12 cellular contexts compared by ENCODE assay signal in the genomic region with DNA sequence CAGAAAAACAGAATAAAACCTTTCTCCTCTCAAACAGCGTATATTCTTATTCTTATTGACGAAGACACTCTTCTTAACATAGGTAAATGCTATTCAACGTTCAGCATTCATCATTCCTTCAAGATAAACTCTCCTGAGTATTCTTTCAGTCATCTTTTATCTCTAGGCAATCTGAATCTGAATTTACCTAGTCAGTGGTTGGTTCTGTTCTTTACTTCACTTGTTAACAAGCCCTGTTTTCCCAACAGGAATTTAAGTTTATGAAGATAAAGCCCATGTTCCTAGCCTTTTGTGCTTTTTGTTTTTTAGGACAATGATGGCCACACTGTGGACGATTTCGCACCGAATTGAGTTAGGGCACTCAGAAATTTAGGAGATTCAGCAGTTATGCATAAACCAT. TPM values are rescaled to one million over a fixed set of nuclear protein-coding genes. Genes with fewer than 3 reads are reported as not detected.
A peak's percentile ranks its signal among the peaks of the same experiment; 100 is the strongest.
DNase-seq lines count a peak whose midpoint lies in the region; ATAC-seq, FAIRE-seq and TF ChIP-seq lines count a peak whose summit lies in the region.
"Had no signal": no experiment of that assay in that cellular context is flagged by ENCODE, and none has a peak within 500 bp of the region (broad histone marks: within the 10 kb centered on the region; RNA-seq: fewer than 3 reads in every experiment).

No MANE protein-coding gene starts in this region.

- RAD21 ChIA-PET in GM12878 (lab: Charles Lee; ENCODE audit: unreplicated experiment), result interaction anchor here (1.0 to 6.2 kb wide), 10 partner anchors 9 to 45 kb away, joined by 3 to 62 read pairs (median 10); partner anchors contain the start of gene WBP4

- no peak overlapping the region for H3K56ac ChIP-seq in mesendoderm (ENCODE audit: low read length)

- no peak overlapping the region for H2BK120ac ChIP-seq in mesendoderm (ENCODE audit: low read depth, low read length)

- H3K27ac Mint-ChIP-seq in activated CD4-positive, alpha-beta T cell treated with anti-CD3 and anti-CD28 coated beads for 36 hours, result peak overlapping the region; percentile 95
- peak overlapping the region; percentile 90 for H3K27ac Mint-ChIP-seq in progenitor cell of endocrine pancreas

- H4K8ac ChIP-seq in mesendoderm (ENCODE audit: low read depth, low read length), result no peak overlapping the region

- TF ChIP-seq EP300 in GM12878 (IDR thresholded peaks at IDR 0.05; ENCODE audit: borderline replicate concordance in 1 of 2, control insufficient read depth in 1 of 2, low read depth in 2 of 2, low read length in 2 of 2), result no peak

- peak overlapping the region; percentile 30 for H3K9ac ChIP-seq in Karpas-422 (ENCODE audit: low read length)
- peak overlapping the region; percentile 78 for H3K9ac ChIP-seq in GM12878 (ENCODE audit: control insufficient read depth, insufficient read depth, low read length)
- H3K9ac ChIP-seq in mesendoderm (ENCODE audit: low read length), result no peak overlapping the region
- H3K9ac ChIP-seq: parathyroid adenoma had no signal

- WGBS in GM12878 (ENCODE audit: insufficient coverage, insufficient replicate concordance, low lambda C conversion rate, missing lambda C conversion rate), result 19% methylated on average over 6 of the region's 6 CpGs
- no CpG with 5 or more reads among the region's 6 CpGs for WGBS in mesendoderm (ENCODE audit: extremely low coverage, insufficient coverage, low lambda C conversion rate)

- H4K20me1 ChIP-seq in Karpas-422 (ENCODE audit: insufficient read depth, low read depth, low read length) (no peaks in the 10 kb centered on the region), GM12878 (ENCODE audit: control insufficient read depth, insufficient read depth) (no peaks in the 10 kb centered on the region)

- CTCF ChIA-PET in activated CD4-positive, alpha-beta T cell treated with anti-CD3 and anti-CD28 coated beads for 36 hours (lab: Charles Lee), result interaction anchor here (0.7 to 5.6 kb wide), 3 partner anchors 38 to 94 kb away, joined by 3 to 32 read pairs (median 3); no protein-coding TSS in a partner anchor
- CTCF ChIA-PET in GM12878 (lab: Yijun Ruan, JAX), result interaction anchor here (1.4 to 10.8 kb wide), 6 partner anchors 30 to 44 kb away, joined by 4 to 129 read pairs (median 6); no protein-coding TSS in a partner anchor

- no peaks in the 10 kb centered on the region for H3K27me3 ChIP-seq in Karpas-422 (ENCODE audit: low read length)
- no peaks in the 10 kb centered on the region for H3K27me3 ChIP-seq in GM12878 (replicated peaks in 1 of 2; ENCODE audit: control insufficient read depth in 2 of 2, insufficient read depth in 2 of 2, low read length in 1 of 2)
- no peaks in the 10 kb centered on the region for H3K27me3 ChIP-seq in mesendoderm (ENCODE audit: insufficient read depth, low read length, poor library complexity)

- FAIRE-seq in GM12878 (lab: Jason Lieb, UNC), result no peak

- in situ Hi-C loops in GM12878 (cut with MboI), result no loop called here

- no peak for ATAC-seq in activated CD4-positive, alpha-beta T cell treated with anti-CD3 and anti-CD28 coated beads for 36 hours
- peak; percentile 0; the same call in 1 of the 3 replicates for ATAC-seq in GM12878

- H3K18ac ChIP-seq in mesendoderm (ENCODE audit: low read length), result no peak overlapping the region

- H3K4ac ChIP-seq in mesendoderm (ENCODE audit: low read depth, low read length), result no peak overlapping the region

- no peak overlapping the region for H4K5ac ChIP-seq in mesendoderm (ENCODE audit: low read length)

- H3K27ac ChIP-seq in Karpas-422 (ENCODE audit: low read length) (peak overlapping the region; percentile 38), GM12878 (ENCODE audit: control insufficient read depth, insufficient read depth) (peak overlapping the region; percentile 80), mesendoderm (ENCODE audit: low read depth, low read length) (no peak overlapping the region)
- H3K27ac ChIP-seq: parathyroid adenoma, WERI-Rb-1 had no signal

- H3K79me2 ChIP-seq in Karpas-422 (ENCODE audit: low read length) (peaks cover 80% of the 10 kb centered on the region), GM12878 (ENCODE audit: control insufficient read depth, insufficient read depth, low read length) (peaks cover 91% of the 10 kb centered on the region), mesendoderm (ENCODE audit: control insufficient read depth, insufficient read depth, low read length) (no peaks in the 10 kb centered on the region)

- SMC1A ChIA-PET in GM12878 (lab: Charles Lee; ENCODE audit: uncharacterized antibody, unreplicated experiment), result interaction anchor here (1.0 to 18.2 kb wide), 14 partner anchors 8 to 55 kb away, joined by 3 to 308 read pairs (median 16); no protein-coding TSS in a partner anchor

- H2AFZ ChIP-seq in Karpas-422 (ENCODE audit: low read length), result no peak overlapping the region
- H2AFZ ChIP-seq in GM12878 (ENCODE audit: control insufficient read depth, low read depth, low read length), result no peak overlapping the region
- H2AFZ ChIP-seq: parathyroid adenoma had no signal

- no peaks in the 10 kb centered on the region for H3K9me3 Mint-ChIP-seq in activated CD4-positive, alpha-beta T cell treated with anti-CD3 and anti-CD28 coated beads for 36 hours (ENCODE audit: low read depth)
- H3K9me3 Mint-ChIP-seq in progenitor cell of endocrine pancreas (ENCODE audit: low read depth), result no peaks in the 10 kb centered on the region

- no peak for TF ChIP-seq RAD21 in GM12878 (IDR thresholded peaks at IDR 0.05; ENCODE audit: insufficient read depth, low read depth, low read length)

- peak overlapping the region; percentile 88 for H3K4me3 Mint-ChIP-seq in activated CD4-positive, alpha-beta T cell treated with anti-CD3 and anti-CD28 coated beads for 36 hours
- H3K4me3 Mint-ChIP-seq in progenitor cell of endocrine pancreas (ENCODE audit: low read depth), result peak overlapping the region; percentile 58

- peaks cover 44% of the 10 kb centered on the region for H3K4me1 ChIP-seq in Karpas-422 (ENCODE audit: low read length)
- peaks cover 21% of the 10 kb centered on the region for H3K4me1 ChIP-seq in GM12878 (ENCODE audit: control insufficient read depth, insufficient read depth, low read length)
- H3K4me1 ChIP-seq in mesendoderm (ENCODE audit: control insufficient read depth, low read depth, low read length), result peaks cover 2% of the 10 kb centered on the region

- POLR2A ChIA-PET in activated CD4-positive, alpha-beta T cell treated with anti-CD3 and anti-CD28 coated beads for 36 hours (lab: Charles Lee), result no interaction called here
- POLR2A ChIA-PET in GM12878 (lab: Charles Lee), result interaction anchor here (0.6 to 4.9 kb wide), 8 partner anchors 10 to 44 kb away, joined by 3 to 45 read pairs (median 6); partner anchors contain the start of gene WBP4

- H2AK5ac ChIP-seq in mesendoderm (ENCODE audit: low read length), result no peak overlapping the region

- H3K79me1 ChIP-seq in mesendoderm (ENCODE audit: low read length), result no peaks in the 10 kb centered on the region

- peak overlapping the region; percentile 50 for H3K4me3 ChIP-seq in Karpas-422 (ENCODE audit: low read length)
- H3K4me3 ChIP-seq in GM12878, result peak overlapping the region; percentile 75
- H3K4me3 ChIP-seq in mesendoderm (ENCODE audit: low read length), result no peak overlapping the region

- BruUV-seq in GM12878 (replicated peaks; lab: Mats Ljungman, UMichigan), result TSS peak; percentile 5

- TF ChIP-seq POLR2A in GM12878 (IDR thresholded peaks at IDR 0.05; ENCODE audit: low read depth, low read length), result no peak

- H3K4me1 Mint-ChIP-seq in activated CD4-positive, alpha-beta T cell treated with anti-CD3 and anti-CD28 coated beads for 36 hours, result peaks cover 44% of the 10 kb centered on the region
- H3K4me1 Mint-ChIP-seq in progenitor cell of endocrine pancreas (ENCODE audit: low read depth), result peaks cover 51% of the 10 kb centered on the region

- no peaks in the 10 kb centered on the region for H3K27me3 Mint-ChIP-seq in activated CD4-positive, alpha-beta T cell treated with anti-CD3 and anti-CD28 coated beads for 36 hours
- H3K27me3 Mint-ChIP-seq in progenitor cell of endocrine pancreas, result no peaks in the 10 kb centered on the region

- H3K9me3 ChIP-seq in Karpas-422 (ENCODE audit: low read length) (no peaks in the 10 kb centered on the region), GM12878 (replicated peaks; ENCODE audit: control insufficient read depth, insufficient read depth, low read length) (no peaks in the 10 kb centered on the region)

- H3K9me2 ChIP-seq in Karpas-422 (replicated peaks; ENCODE audit: insufficient read depth, low read length), result no peaks in the 10 kb centered on the region

- intact Hi-C loops in activated CD4-positive, alpha-beta T cell treated with anti-CD3 and anti-CD28 coated beads for 36 hours (cut with DNase I, micrococcal nuclease), result loop anchor here (1.0 to 5.0 kb wide), 7 partner anchors 8 to 354 kb away; partner anchors contain the start of genes NAA16 (in 1 of the 2) and SLC25A15 (in 1 of the 2)
- intact Hi-C loops in GM12878 (cut with micrococcal nuclease; ENCODE audit: unreplicated experiment), result loop anchor here (5.0 kb wide), 1 partner anchor 36 kb away; no protein-coding TSS in a partner anchor

- H2BK5ac ChIP-seq in mesendoderm (ENCODE audit: low read length), result no peak overlapping the region

- H2BK15ac ChIP-seq in mesendoderm (replicated peaks; ENCODE audit: low read depth), result no peak overlapping the region

- H3K36me3 ChIP-seq in Karpas-422 (ENCODE audit: insufficient read depth, low read length), result peaks cover 34% of the 10 kb centered on the region
- peaks cover 0 to 5% of the 10 kb centered on the region in 2 experiments; a peak in 1 of 4 replicates for H3K36me3 ChIP-seq in GM12878 (ENCODE audit: control insufficient read depth in 2 of 2, insufficient read depth in 2 of 2, low read length in 1 of 2)
- H3K36me3 ChIP-seq in mesendoderm (ENCODE audit: control insufficient read depth, insufficient read depth, low read length), result no peaks in the 10 kb centered on the region
- H3K36me3 ChIP-seq: WERI-Rb-1 had no signal

- no peak for DNase-seq in activated CD4-positive, alpha-beta T cell treated with anti-CD3 and anti-CD28 coated beads for 36 hours
- no peak for DNase-seq in activated CD4-positive, alpha-beta T cell treated with anti-CD3 and anti-CD28 coated beads for 4 hours
- DNase-seq in Karpas-422 (no peak), GM12878 (ENCODE audit: low read depth, low spot score) (no peak), progenitor cell of endocrine pancreas (ENCODE audit: low spot score, unreplicated experiment) (no peak), NCI-H2196 (lab: John Stamatoyannopoulos, UW; ENCODE audit: unreplicated experiment) (no peak), mesendoderm (no peak)
- no peak for DNase-seq in stimulated activated CD4-positive, alpha-beta T cell treated with anti-CD3 and anti-CD28 coated beads, Interleukin-2, amount 100 ng/mL, for 24 hours
- DNase-seq: NCI-H446 treated with DMSO at 0.1 percent for 48 hours, SHP77 treated with DMSO at 0.1 percent for 48 hours, WERI-Rb-1 had no signal

- no peak overlapping the region for H3K23ac ChIP-seq in mesendoderm (ENCODE audit: low read length)

- TF ChIP-seq CTCF in GM12878 (IDR thresholded peaks at IDR 0.05 in 2 of 3, conservative IDR thresholded peaks at IDR 0.05 in 1 of 3; ENCODE audit: control insufficient read depth in 2 of 3, extremely low read depth in 1 of 3, insufficient read depth in 1 of 3, low read depth in 3 of 3, low read length in 3 of 3) (no peak), progenitor cell of endocrine pancreas (IDR thresholded peaks at IDR 0.05; ENCODE audit: unreplicated experiment) (no peak)

- H3K36me3 Mint-ChIP-seq in activated CD4-positive, alpha-beta T cell treated with anti-CD3 and anti-CD28 coated beads for 36 hours (ENCODE audit: low read depth), result peaks cover 42% of the 10 kb centered on the region
- H3K36me3 Mint-ChIP-seq in progenitor cell of endocrine pancreas (ENCODE audit: insufficient read depth), result peaks cover 7% of the 10 kb centered on the region

- H3K4me2 ChIP-seq in Karpas-422 (ENCODE audit: low read depth, low read length, poor library complexity, severe bottlenecking), result peak overlapping the region; percentile 67
- H3K4me2 ChIP-seq in GM12878 (ENCODE audit: control insufficient read depth, insufficient read depth), result peak overlapping the region; percentile 72
- H3K4me2 ChIP-seq in mesendoderm (ENCODE audit: low read length), result no peak overlapping the region

RNA-seq across cellular contexts. Expression of gene ELF1, which starts 3.2 kb away (rescaled TPM):
- 10 to 100 TPM; 75.2 to 87.0 TPM for total RNA-seq in activated CD4-positive, alpha-beta T cell treated with anti-CD3 and anti-CD28 coated beads for 36 hours
- 66.1 and 84.0 TPM in 2 replicates for total RNA-seq in Karpas-422 (2014; rRNA removed; shearing (Covaris generic); ENCODE audit: low replicate concordance)
- 78.0 and 86.2 TPM in 2 replicates for total RNA-seq in GM12878 (2013; cell fraction: nucleolus; rRNA removed)
- 45.7 and 49.2 TPM in 2 replicates for total RNA-seq in GM12878 (2014; rRNA removed)
- 55.1 and 59.4 TPM in 2 replicates for total RNA-seq in GM12878 (2014; rRNA removed; fragmentation: Illumina TruSeq; extraction: Trizol)
- total RNA-seq in GM12878 (2021), result 70.5 and 74.2 TPM in 2 replicates
- polyA plus RNA-seq in GM12878 (2011; ENCODE audit: low read depth), result 22.7 TPM
- polyA plus RNA-seq in GM12878 (2011; rRNA removed), result 83.5 and 97.6 TPM in 2 replicates
- polyA plus RNA-seq in GM12878 (2011; cell fraction: cytosol; rRNA removed), result 55.7 and 60.5 TPM in 2 replicates
- polyA plus RNA-seq in GM12878 (2011; cell fraction: nucleus; rRNA removed), result 49.6 and 50.3 TPM in 2 replicates
- 35.2 and 60.8 TPM in 2 replicates for polyA plus RNA-seq in GM12878 (2012)
- 91.6 and 118 TPM in 2 replicates for polyA plus RNA-seq in GM12878 (2014; fragmentation: Illumina TruSeq; extraction: Trizol)
- 10 to 100 TPM; 43.3 to 43.5 TPM for polyA plus RNA-seq in GM12878 (2014; fragmentation: Nextera tagmentation; extraction: Ambion mirVana)
- 46.8 and 47.9 TPM in 2 replicates for polyA plus RNA-seq in GM12878 (2014; rRNA removed)
- 10 to 100 TPM; 56.2 to 64.0 TPM for polyA plus RNA-seq in GM12878 (2016; fragmentation: Nextera tagmentation; extraction: Ambion mirVana)
- polyA minus RNA-seq in GM12878 (2011; rRNA and poly(A)+ RNA removed), result 93.0 and 151 TPM in 2 replicates
- 33.3 and 41.4 TPM in 2 replicates for polyA minus RNA-seq in GM12878 (2011; cell fraction: cytosol; rRNA and poly(A)+ RNA removed)
- 49.9 and 69.4 TPM in 2 replicates for polyA minus RNA-seq in GM12878 (2011; cell fraction: nucleus; rRNA and poly(A)+ RNA removed)
- total RNA-seq in progenitor cell of endocrine pancreas, result 87.7 and 89.7 TPM in 2 replicates
- 13.8 TPM for polyA plus RNA-seq in mesendoderm (2013, experiment 1 of 2)
- 14.7 TPM for polyA plus RNA-seq in mesendoderm (2013, experiment 2 of 2)

RNA-seq across cellular contexts. Expression of gene WBP4, which starts 45.4 kb away (rescaled TPM):
- total RNA-seq in activated CD4-positive, alpha-beta T cell treated with anti-CD3 and anti-CD28 coated beads for 36 hours, result 10 to 100 TPM; 13.3 to 16.2 TPM
- total RNA-seq in Karpas-422 (2014; rRNA removed; shearing (Covaris generic); ENCODE audit: low replicate concordance), result 4.5 and 6.0 TPM in 2 replicates
- 8.1 and 8.3 TPM in 2 replicates for total RNA-seq in GM12878 (2013; cell fraction: nucleolus; rRNA removed)
- total RNA-seq in GM12878 (2014; rRNA removed), result 7.4 and 11.8 TPM in 2 replicates
- total RNA-seq in GM12878 (2014; rRNA removed; fragmentation: Illumina TruSeq; extraction: Trizol), result 16.3 and 16.9 TPM in 2 replicates
- 8.3 and 8.8 TPM in 2 replicates for total RNA-seq in GM12878 (2021)
- 6.1 TPM for polyA plus RNA-seq in GM12878 (2011; ENCODE audit: low read depth)
- polyA plus RNA-seq in GM12878 (2011; rRNA removed), result 15.9 and 26.4 TPM in 2 replicates
- 4.3 and 4.4 TPM in 2 replicates for polyA plus RNA-seq in GM12878 (2011; cell fraction: cytosol; rRNA removed)
- 8.1 and 10.3 TPM in 2 replicates for polyA plus RNA-seq in GM12878 (2011; cell fraction: nucleus; rRNA removed)
- polyA plus RNA-seq in GM12878 (2012), result 9.5 and 12.1 TPM in 2 replicates
- 21.6 and 23.3 TPM in 2 replicates for polyA plus RNA-seq in GM12878 (2014; fragmentation: Illumina TruSeq; extraction: Trizol)
- 10 to 100 TPM in 1 of 2 experiments, 1 to 10 TPM in 1; 9.7 to 12.5 TPM for polyA plus RNA-seq in GM12878 (2014; fragmentation: Nextera tagmentation; extraction: Ambion mirVana)
- 9.7 and 13.2 TPM in 2 replicates for polyA plus RNA-seq in GM12878 (2014; rRNA removed)
- polyA plus RNA-seq in GM12878 (2016; fragmentation: Nextera tagmentation; extraction: Ambion mirVana), result 10 to 100 TPM; 15.3 to 16.1 TPM
- polyA minus RNA-seq in GM12878 (2011; rRNA and poly(A)+ RNA removed), result 2.6 and 2.9 TPM in 2 replicates
- 3.3 and 3.7 TPM in 2 replicates for polyA minus RNA-seq in GM12878 (2011; cell fraction: cytosol; rRNA and poly(A)+ RNA removed)
- 2.3 and 5.4 TPM in 2 replicates for polyA minus RNA-seq in GM12878 (2011; cell fraction: nucleus; rRNA and poly(A)+ RNA removed)
- total RNA-seq in progenitor cell of endocrine pancreas, result 11.0 and 12.1 TPM in 2 replicates
- polyA plus RNA-seq in mesendoderm (2013, experiment 1 of 2), result 22.1 TPM
- polyA plus RNA-seq in mesendoderm (2013, experiment 2 of 2), result 23.0 TPM
